ENCODE assay signal across 18 cellular contexts in genomic region chr6:29995346-29995777, GRCh38. TPM values are rescaled to one million over a fixed set of nuclear protein-coding genes. Genes with fewer than 3 reads are reported as not detected.
DNase-seq lines count a peak whose midpoint lies in the region; TF ChIP-seq lines count a peak whose summit lies in the region.
"Had no signal": no experiment of that assay in that cellular context is flagged by ENCODE, and none has a peak within 500 bp of the region (broad histone marks: within the 10 kb centered on the region; RNA-seq: fewer than 3 reads in every experiment).

No MANE protein-coding gene starts in this region.

- no peak for TF ChIP-seq CTCF in choroid plexus epithelial cell (conservative IDR thresholded peaks at IDR 0.05; ENCODE audit: low read depth, low read length)
- TF ChIP-seq CTCF in ovary (IDR thresholded peaks at IDR 0.05), result no peak

- H3K27ac ChIP-seq in ovary, result no peak overlapping the region
- H3K27ac ChIP-seq: pancreas, spleen had no signal

- no peaks in the 10 kb centered on the region for H3K9me3 ChIP-seq in ovary
- H3K9me3 ChIP-seq: pancreas, spleen had no signal

- whole genome bisulfite sequencing in ovary, 3 donors, result 56 to 74% (median 71%) methylated on average over 2 of the region's 2 CpGs

- no peak for TF ChIP-seq EP300 in ovary (IDR thresholded peaks at IDR 0.05)

- no peak for TF ChIP-seq POLR2A in ovary (IDR thresholded peaks at IDR 0.05)

- intact Hi-C loops in ovary (cut with DNase I), result no loop called here

- H3K4me1 ChIP-seq in ovary (ENCODE audit: insufficient read depth), result no peaks in the 10 kb centered on the region
- H3K4me1 ChIP-seq: pancreas, spleen had no signal

- DNase-seq in EH (ENCODE audit: low read depth) (peak; percentile 26), NCI-H2196 (lab: John Stamatoyannopoulos, UW; ENCODE audit: unreplicated experiment) (peak; percentile 54), choroid plexus epithelial cell (ENCODE audit: low read depth) (peak; percentile 21), kidney tubule cell (ENCODE audit: low spot score) (peak; percentile 60), NCI-H2171 treated with DMSO at 0.1 percent for 48 hours (lab: John Stamatoyannopoulos, UW) (no peak), ovary (no peak), NCI-H748 (lab: John Stamatoyannopoulos, UW; ENCODE audit: unreplicated experiment) (no peak), T1000 (lab: John Stamatoyannopoulos, UW) (no peak)
- DNase-seq: activated CD4-positive, alpha-beta T cell treated with anti-CD3 and anti-CD28 coated beads for 48 hours; activated T-cell treated with anti-CD3 and anti-CD28 coated beads, Interleukin-2, amount 50 U/mL, for 72 hours; amygdala; DMS 273 treated with DMSO at 0.1 percent for 48 hours; NCI-H1417; NCI-H526; pancreas; RPMI8226; spleen; T-helper 17 cell had no signal

- H3K4me3 ChIP-seq in choroid plexus epithelial cell (ENCODE audit: low read depth, low read length), result no peak overlapping the region
- no peak overlapping the region for H3K4me3 ChIP-seq in ovary
- H3K4me3 ChIP-seq: pancreas, spleen had no signal

- no peaks in the 10 kb centered on the region for H3K27me3 ChIP-seq in ovary
- H3K27me3 ChIP-seq: pancreas had no signal

- H3K36me3 ChIP-seq in ovary, result no peaks in the 10 kb centered on the region
- H3K36me3 ChIP-seq: pancreas, spleen had no signal

RNA-seq across cellular contexts. Expression of gene HLA-A, which starts 53.0 kb away (rescaled TPM):
- total RNA-seq in ovary, result 100 to 1,000 TPM; 269 to 430 (median 310) TPM
- 100 to 1,000 TPM; 511 to 543 TPM for polyA plus RNA-seq in ovary

Comparison
In these comparisons a context has a peak if more than half of its experiments do, and no peak if none do; other contexts are left out.
1. DNase-seq: peak in EH (single experiment), NCI-H2196 (single experiment), choroid plexus epithelial cell (single experiment) and kidney tubule cell (single experiment); none in NCI-H2171 treated with DMSO at 0.1 percent for 48 hours (single experiment), ovary (0 of 5), NCI-H748 (single experiment) and T1000 (single experiment).